ENCODE assay signal across 8 cellular contexts in the genomic region with DNA sequence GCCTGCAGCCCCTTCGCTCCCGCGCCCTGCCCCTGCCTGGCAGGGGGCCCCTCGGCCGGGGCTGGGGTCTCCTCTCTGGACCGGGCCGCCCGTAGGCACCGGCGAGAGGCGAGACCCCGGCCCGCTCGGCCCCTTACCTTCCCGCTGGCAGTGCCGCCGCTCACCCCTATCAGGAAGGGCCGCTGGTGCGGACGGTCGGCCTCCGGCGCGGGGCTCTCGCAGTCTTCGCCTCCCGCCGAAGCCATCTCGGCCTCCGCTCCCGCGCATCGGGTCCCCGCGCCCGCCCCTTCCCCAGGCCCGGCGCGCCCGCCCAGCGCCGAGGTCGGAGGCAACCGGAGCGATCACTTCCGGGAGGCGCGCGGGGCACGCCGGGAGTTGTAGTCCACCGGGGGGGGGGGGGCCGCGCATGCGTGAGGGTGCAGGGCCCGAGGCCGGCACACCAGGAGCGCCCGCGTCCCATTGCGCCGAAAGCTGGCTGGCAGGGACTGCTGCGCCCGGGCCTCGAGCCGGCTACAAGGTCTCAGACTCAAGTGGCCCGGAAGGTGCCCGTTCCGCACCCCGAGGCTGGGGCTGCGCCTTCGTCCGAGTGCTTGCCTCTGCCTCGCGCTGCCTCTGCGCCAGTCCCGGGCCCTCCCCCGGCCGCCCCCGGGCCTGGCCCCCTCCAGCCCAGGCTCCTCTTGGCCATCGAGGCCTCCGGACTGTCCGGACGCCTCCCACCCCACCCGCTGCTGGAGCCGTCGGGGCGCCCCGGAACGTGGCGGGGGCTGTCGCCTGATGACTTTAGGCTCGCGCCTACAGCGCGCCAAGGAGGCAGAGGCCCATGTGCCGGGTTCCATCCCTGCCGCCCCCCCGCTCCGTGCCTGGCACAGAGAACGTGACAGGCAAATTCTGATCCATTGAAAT. TPM values are rescaled to one million over a fixed set of nuclear protein-coding genes. Genes with fewer than 3 reads are reported as not detected.
A peak's percentile ranks its signal among the peaks of the same experiment; 100 is the strongest.
DNase-seq lines count a peak whose midpoint lies in the region; ATAC-seq and TF ChIP-seq lines count a peak whose summit lies in the region.

A gene (minus strand): TSS at position 334 of the 903 bp plus-strand sequence. CDS start 89 bp downstream, at position 245.

- H3K27me3 Mint-ChIP-seq in activated naive CD4-positive, alpha-beta T cell treated with anti-CD3 and anti-CD28 coated beads, Interleukin-2, amount 10 ng/mL, durations not matched to agents 7 days and 5 days, result no peaks in the 10 kb centered on the region

- peak within 1 kb of the TSS; percentile 98 for H3K4me2 ChIP-seq in MM.1S (ENCODE audit: low read depth, low read length)

- peaks cover 11% of the 10 kb centered on the region; the same call in 1 of the 2 replicates for H3K4me1 ChIP-seq in MM.1S (ENCODE audit: low read length)
- H3K4me1 ChIP-seq in gastroesophageal sphincter, result peaks cover 0 to 21% (median 12%) of the 10 kb centered on the region in 3 donors
- peaks cover 11 to 15% of the 10 kb centered on the region in 2 experiments for H3K4me1 ChIP-seq in neutrophil (ENCODE audit: control insufficient read depth in 1 of 2, insufficient read depth in 1 of 2, low read depth in 1 of 2, low read length in 1 of 2)

- H2AFZ ChIP-seq in MM.1S (ENCODE audit: low read length), result peak within 1 kb of the TSS; percentile 98

- TF ChIP-seq POLR2A in gastroesophageal sphincter (IDR thresholded peaks at IDR 0.05), result peak; percentile 74 to 76

- H3K36me3 ChIP-seq in H7 (replicated peaks; ENCODE audit: control insufficient read depth, insufficient read depth, low read length) (peaks cover 15% of the 10 kb centered on the region), MM.1S (replicated peaks; ENCODE audit: insufficient read depth, low read length) (no peaks in the 10 kb centered on the region), SK-N-MC (ENCODE audit: insufficient read depth, low read length) (peaks cover 23% of the 10 kb centered on the region; the same call in 1 of the 2 replicates), gastroesophageal sphincter (peaks cover 0 to 39% of the 10 kb centered on the region in 2 donors), neutrophil (peaks cover 39% of the 10 kb centered on the region)

- H3K9me2 ChIP-seq in MM.1S (replicated peaks; ENCODE audit: insufficient read depth, low read length), result no peaks in the 10 kb centered on the region

- no CpG with 5 or more reads among the region's 101 CpGs for WGBS in gastroesophageal sphincter (ENCODE audit: low coverage in 1 of 2), 2 donors

- H3K27ac ChIP-seq in MM.1S (ENCODE audit: low read length), result no peak within 1 kb of the TSS
- no peak within 1 kb of the TSS for H3K27ac ChIP-seq in SK-N-MC
- H3K27ac ChIP-seq in gastroesophageal sphincter, result peak within 1 kb of the TSS; percentile 57 to 89 (median 87)
- H3K27ac ChIP-seq in neutrophil, result peak within 1 kb of the TSS; percentile 66

- no peaks in the 10 kb centered on the region for H3K9me3 Mint-ChIP-seq in activated naive CD4-positive, alpha-beta T cell treated with anti-CD3 and anti-CD28 coated beads, Interleukin-2, amount 10 ng/mL, durations not matched to agents 7 days and 5 days

- TF ChIP-seq EP300 in gastroesophageal sphincter (IDR thresholded peaks at IDR 0.05), result no peak

- peak within 1 kb of the TSS; percentile 85 for H3K9ac ChIP-seq in MM.1S (ENCODE audit: low read length)
- H3K9ac ChIP-seq in SK-N-MC (ENCODE audit: insufficient read length), result peak within 1 kb of the TSS; percentile 95

- CTCF ChIA-PET in activated naive CD4-positive, alpha-beta T cell treated with anti-CD3 and anti-CD28 coated beads, Interleukin-2, amount 10 ng/mL, durations not matched to agents 7 days and 5 days (lab: Charles Lee), result no interaction called here

- H3K9me3 ChIP-seq in MM.1S (replicated peaks; ENCODE audit: insufficient read depth, low read length) (no peaks in the 10 kb centered on the region), SK-N-MC (ENCODE audit: low read depth, low read length) (no peaks in the 10 kb centered on the region), gastroesophageal sphincter (no peaks in the 10 kb centered on the region), neutrophil (no peaks in the 10 kb centered on the region)

- DNase-seq in GDM1 (lab: John Stamatoyannopoulos, UW) (peak; percentile 74), H7 (peak; percentile 100), MM.1S (peak; percentile 85), SK-N-MC (ENCODE audit: low read depth, low spot score) (no peak)
- peak; percentile 81 for DNase-seq in activated naive CD4-positive, alpha-beta T cell treated with anti-CD3 and anti-CD28 coated beads, Interleukin-2, amount 10 ng/mL, durations not matched to agents 7 days and 5 days

- peaks cover 41% of the 10 kb centered on the region for H3K4me1 Mint-ChIP-seq in activated naive CD4-positive, alpha-beta T cell treated with anti-CD3 and anti-CD28 coated beads, Interleukin-2, amount 10 ng/mL, durations not matched to agents 7 days and 5 days

- peak; percentile 97 for ATAC-seq in gastroesophageal sphincter

- H3K27ac Mint-ChIP-seq in activated naive CD4-positive, alpha-beta T cell treated with anti-CD3 and anti-CD28 coated beads, Interleukin-2, amount 10 ng/mL, durations not matched to agents 7 days and 5 days, result peak within 1 kb of the TSS; percentile 77

- TF ChIP-seq CTCF in MM.1S (IDR thresholded peaks at IDR 0.05; ENCODE audit: low read length) (no peak), gastroesophageal sphincter (IDR thresholded peaks at IDR 0.05) (peak in 1 of 4 experiments; percentile 31), neutrophil (IDR thresholded peaks at IDR 0.05) (no peak), subcutaneous adipose tissue (IDR thresholded peaks at IDR 0.05; ENCODE audit: low read depth) (no peak)

- H3K27me3 ChIP-seq in H7 (ENCODE audit: control insufficient read depth, insufficient read depth, low read length) (no peaks in the 10 kb centered on the region), MM.1S (replicated peaks; ENCODE audit: insufficient read depth, low read length) (no peaks in the 10 kb centered on the region), gastroesophageal sphincter (no peaks in the 10 kb centered on the region), neutrophil (peaks cover 7% of the 10 kb centered on the region)

- peaks cover 23% of the 10 kb centered on the region for H3K79me2 ChIP-seq in MM.1S (ENCODE audit: low read length)

- no peaks in the 10 kb centered on the region for H4K20me1 ChIP-seq in MM.1S (ENCODE audit: insufficient read depth, low read length)

- peak within 1 kb of the TSS; percentile 76 for H3K4me3 Mint-ChIP-seq in activated naive CD4-positive, alpha-beta T cell treated with anti-CD3 and anti-CD28 coated beads, Interleukin-2, amount 10 ng/mL, durations not matched to agents 7 days and 5 days

- H3K36me3 Mint-ChIP-seq in activated naive CD4-positive, alpha-beta T cell treated with anti-CD3 and anti-CD28 coated beads, Interleukin-2, amount 10 ng/mL, durations not matched to agents 7 days and 5 days, result peaks cover 21% of the 10 kb centered on the region

- H3K4me3 ChIP-seq in H7 (ENCODE audit: insufficient read depth, low read depth, low read length) (peak within 1 kb of the TSS; percentile 85), MM.1S (ENCODE audit: low read length) (peak within 1 kb of the TSS; percentile 75), SK-N-MC (peak within 1 kb of the TSS; percentile 92), gastroesophageal sphincter (peak within 1 kb of the TSS; percentile 92 to 99), neutrophil (ENCODE audit: low read depth in 1 of 2, low read length in 1 of 2) (peak within 1 kb of the TSS; percentile 72 to 97)

- H3F3A ChIP-seq in MM.1S (ENCODE audit: insufficient read depth, low read length), result no peaks in the 10 kb centered on the region

RNA-seq across cellular contexts. Expression of the gene that starts here (rescaled TPM):
- 31.2 and 33.2 TPM in 2 replicates for total RNA-seq in H7 (2014; rRNA removed; shearing (Covaris generic))
- total RNA-seq in gastroesophageal sphincter, result 100 to 1,000 TPM in 1 of 4 donors, 10 to 100 TPM in 3; 46.8 to 125 (median 51.4) TPM
- total RNA-seq in subcutaneous adipose tissue, result 10 to 100 TPM; 21.2 to 42.9 (median 39.3) TPM

Comparison
In these comparisons a context has a peak if more than half of its experiments do, and no peak if none do; other contexts are left out.
1. H3K27ac ChIP-seq: peak in gastroesophageal sphincter (4 of 4) and neutrophil (single experiment); none in MM.1S (single experiment) and SK-N-MC (single experiment).
2. Peak in every context shown above with its lines, with median percentiles within 50 percentile points of each other: H3K4me3 ChIP-seq.